In genomic region chr14:44961151-44961729, GRCh38 we compare ENCODE assay signal across 8 cellular contexts. TPM values are rescaled to one million over a fixed set of nuclear protein-coding genes. Genes with fewer than 3 reads are reported as not detected.
A peak's percentile ranks its signal among the peaks of the same experiment; 100 is the strongest.
DNase-seq lines count a peak whose midpoint lies in the region; ATAC-seq and TF ChIP-seq lines count a peak whose summit lies in the region.

No MANE protein-coding gene starts in this region.

- ATAC-seq in GM19463 (IDR thresholded peaks at IDR 0.05; ENCODE audit: unreplicated experiment) (peak; percentile 17), HG03575 (IDR thresholded peaks at IDR 0.05; ENCODE audit: extremely low read depth, insufficient number of reproducible peaks, low FRiP score, unreplicated experiment) (peak; percentile 2), foreskin keratinocyte (peak; percentile 38), thoracic aorta (ENCODE audit: insufficient number of reproducible peaks, low FRiP score, low read depth) (peak; percentile 29)

- peak overlapping the region; percentile 92 to 99 for H3K4me3 ChIP-seq in neutrophil (ENCODE audit: low read depth in 1 of 2, low read length in 1 of 2)
- H3K4me3 ChIP-seq in thoracic aorta: peak overlapping the region; percentile 83

- H3K27ac ChIP-seq in foreskin keratinocyte (peak overlapping the region; percentile 67), neutrophil (peak overlapping the region; percentile 90), thoracic aorta (peak overlapping the region; percentile 84 to 85)

- H3K36me3 ChIP-seq in neutrophil: no peaks in the 10 kb centered on the region
- H3K36me3 ChIP-seq in thoracic aorta: no peaks in the 10 kb centered on the region

- H3K4me1 ChIP-seq in foreskin keratinocyte (peaks cover 18% of the 10 kb centered on the region), neutrophil (ENCODE audit: control insufficient read depth in 1 of 2, insufficient read depth in 1 of 2, low read depth in 1 of 2, low read length in 1 of 2) (peaks cover 42 to 46% of the 10 kb centered on the region in 2 experiments), thoracic aorta (ENCODE audit: control insufficient read depth in 1 of 2, low read depth in 2 of 2) (peaks cover 42% of the 10 kb centered on the region in 2 donors)

- no peaks in the 10 kb centered on the region for H3K9me3 ChIP-seq in neutrophil
- H3K9me3 ChIP-seq in thoracic aorta: no peaks in the 10 kb centered on the region

- TF ChIP-seq CTCF in foreskin keratinocyte (conservative IDR thresholded peaks at IDR 0.05) (no peak), neutrophil (IDR thresholded peaks at IDR 0.05) (no peak), thoracic aorta (IDR thresholded peaks at IDR 0.05) (no peak)

- DNase-seq in COR-L47 (lab: John Stamatoyannopoulos, UW): peak; percentile 30
- DNase-seq in RKO (ENCODE audit: low spot score): peak; percentile 83
- peak; percentile 53 for DNase-seq in activated T-helper 9 cell treated with anti-CD3 and anti-CD28 coated beads, Interleukin-2, amount 50 U/mL, for 16 hours (ENCODE audit: low read depth)
- DNase-seq in foreskin keratinocyte: peak in 1 of 2 donors; percentile 44
- no peak for DNase-seq in thoracic aorta (ENCODE audit: low spot score)

- H3K27me3 ChIP-seq in foreskin keratinocyte (no peaks in the 10 kb centered on the region), neutrophil (no peaks in the 10 kb centered on the region), thoracic aorta (replicated peaks; ENCODE audit: insufficient read depth) (no peaks in the 10 kb centered on the region)

RNA-seq across cellular contexts. Expression of gene KLHL28, which starts 0.5 kb away (rescaled TPM):
- 5.4 and 6.4 TPM in 2 replicates for total RNA-seq in foreskin keratinocyte
- polyA plus RNA-seq in foreskin keratinocyte: 1.2 and 1.4 TPM in 2 replicates
- 10 to 100 TPM in 1 of 2 donors, 1 to 10 TPM in 1; 9.6 to 11.0 TPM for total RNA-seq in thoracic aorta

RNA-seq across cellular contexts. Expression of gene TOGARAM1, which starts 0.8 kb away (rescaled TPM):
- total RNA-seq in foreskin keratinocyte: 6.9 and 7.4 TPM in 2 replicates
- polyA plus RNA-seq in foreskin keratinocyte: 1.7 and 2.4 TPM in 2 replicates
- 10 to 100 TPM in 1 of 2 donors, 1 to 10 TPM in 1; 8.5 to 32.0 TPM for total RNA-seq in thoracic aorta
